Comparison of ENCODE assay signal across 1 cellular context in genomic region chr1:77683142-77683835, GRCh38.
A peak's percentile ranks its signal among the peaks of the same experiment; 100 is the strongest.
TF ChIP-seq lines count a peak whose summit lies in the region.

No MANE protein-coding gene starts in this region.

TF ChIP-seq in K562, 482 proteins besides CTCF, POLR2A, EP300 and RAD21 (continued from another document):
- TF ChIP-seq ZNF280B (CRISPR knock-in tag; IDR thresholded peaks at IDR 0.05), result no peak
- no peak for TF ChIP-seq CC2D1A (IDR thresholded peaks at IDR 0.05)
- no peak for TF ChIP-seq PTTG1 (tag; IDR thresholded peaks at IDR 0.05; ENCODE audit: low read depth)
- no peak for TF ChIP-seq ARHGAP35 (IDR thresholded peaks at IDR 0.05; ENCODE audit: partially characterized antibody)
- no peak for TF ChIP-seq SNRNP70 (optimal IDR thresholded peaks at IDR 0.05; ENCODE audit: low read depth, low read length)
- TF ChIP-seq, protein P1, sequence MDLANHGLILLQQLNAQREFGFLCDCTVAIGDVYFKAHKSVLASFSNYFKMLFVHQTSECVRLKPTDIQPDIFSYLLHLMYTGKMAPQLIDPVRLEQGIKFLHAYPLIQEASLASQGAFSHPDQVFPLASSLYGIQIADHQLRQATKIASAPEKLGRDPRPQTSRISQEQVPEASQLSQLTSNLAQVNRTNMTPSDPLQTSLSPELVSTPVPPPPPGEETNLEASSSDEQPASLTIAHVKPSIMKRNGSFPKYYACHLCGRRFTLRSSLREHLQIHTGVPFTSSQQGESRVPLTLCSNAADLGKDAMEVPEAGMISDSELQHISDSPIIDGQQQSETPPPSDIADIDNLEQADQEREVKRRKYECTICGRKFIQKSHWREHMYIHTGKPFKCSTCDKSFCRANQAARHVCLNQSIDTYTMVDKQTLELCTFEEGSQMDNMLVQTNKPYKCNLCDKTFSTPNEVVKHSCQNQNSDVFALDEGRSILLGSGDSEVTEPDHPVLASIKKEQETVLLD (IDR thresholded peaks at IDR 0.05), result no peak
- TF ChIP-seq ZNF324 (CRISPR knock-in tag; IDR thresholded peaks at IDR 0.05), result no peak
- peak; percentile 95 for TF ChIP-seq HNRNPK (IDR thresholded peaks at IDR 0.05; ENCODE audit: low read depth, low read length, poor library complexity, severe bottlenecking)
- no peak for TF ChIP-seq ZNF512 (tag; IDR thresholded peaks at IDR 0.05)
- no peak for TF ChIP-seq HSF4 (CRISPR knock-in tag; IDR thresholded peaks at IDR 0.05; ENCODE audit: borderline replicate concordance)
- TF ChIP-seq POU5F1 (IDR thresholded peaks at IDR 0.05; ENCODE audit: borderline replicate concordance, low read depth, low read length, partially characterized antibody), result no peak
- peak; percentile 72 to 94; a peak in 2 of 4 replicates for TF ChIP-seq UBTF (IDR thresholded peaks at IDR 0.05; ENCODE audit: borderline replicate concordance in 1 of 2, low read depth in 2 of 2, low read length in 2 of 2)
- no peak; the same call in 1 of the 2 replicates for TF ChIP-seq ZNF609 (CRISPR knock-in tag; IDR thresholded peaks at IDR 0.05; ENCODE audit: borderline replicate concordance)
- TF ChIP-seq ZNF764 (CRISPR knock-in tag; IDR thresholded peaks at IDR 0.05; ENCODE audit: low read depth), result no peak
- TF ChIP-seq ZNF830 (CRISPR knock-in tag; IDR thresholded peaks at IDR 0.05), result no peak
- TF ChIP-seq JUNB (CRISPR knock-in tag; conservative IDR thresholded peaks at IDR 0.05), result no peak
- TF ChIP-seq PPARD (CRISPR knock-in tag; IDR thresholded peaks at IDR 0.05), result no peak
- TF ChIP-seq ZNF311 (CRISPR knock-in tag; IDR thresholded peaks at IDR 0.05), result no peak
- no peak for TF ChIP-seq WHSC1 (IDR thresholded peaks at IDR 0.05; ENCODE audit: low read length)
